In genomic region chrX:101685923-101686322, GRCh38 we compare ENCODE assay signal across 30 cellular contexts. TPM values are rescaled to one million over a fixed set of nuclear protein-coding genes. Genes with fewer than 3 reads are reported as not detected.
DNase-seq lines count a peak whose midpoint lies in the region; ATAC-seq and TF ChIP-seq lines count a peak whose summit lies in the region.
"Had no signal": no experiment of that assay in that cellular context is flagged by ENCODE, and none has a peak within 500 bp of the region (broad histone marks: within the 10 kb centered on the region; RNA-seq: fewer than 3 reads in every experiment).

No MANE protein-coding gene starts in this region.

- no peaks in the 10 kb centered on the region for H3K36me3 Mint-ChIP-seq in chondrocyte (ENCODE audit: low read depth)
- H3K36me3 Mint-ChIP-seq in osteocyte (ENCODE audit: unreplicated experiment) = no peaks in the 10 kb centered on the region
- H3K36me3 Mint-ChIP-seq in activated naive CD8-positive, alpha-beta T cell treated with anti-CD3 and anti-CD28 coated beads for 36 hours = no peaks in the 10 kb centered on the region
- H3K36me3 Mint-ChIP-seq in CD14-positive monocyte = no peaks in the 10 kb centered on the region
- H3K36me3 Mint-ChIP-seq: activated CD4-positive, alpha-beta memory T cell treated with anti-CD3 and anti-CD28 coated beads for 36 hours; activated naive CD4-positive, alpha-beta T cell treated with anti-CD3 and anti-CD28 coated beads, Interleukin-2, amount 10 ng/mL, durations not matched to agents 7 days and 5 days; CD4-positive, alpha-beta memory T cell; natural killer cell treated with Interleukin-12 subunit alpha and Interleukin-12 subunit beta and Interleukin-15 and Interleukin-18, amount 100 ng/mL, for 72 hours had no signal

- H3K27me3 ChIP-seq in H7 (ENCODE audit: control insufficient read depth, insufficient read depth, low read length) = no peaks in the 10 kb centered on the region

- H3K4me3 Mint-ChIP-seq in chondrocyte (ENCODE audit: unreplicated experiment) = no peak overlapping the region
- peak overlapping the region; percentile 24 for H3K4me3 Mint-ChIP-seq in osteocyte (ENCODE audit: unreplicated experiment)
- H3K4me3 Mint-ChIP-seq in activated naive CD8-positive, alpha-beta T cell treated with anti-CD3 and anti-CD28 coated beads for 36 hours = no peak overlapping the region
- no peak overlapping the region for H3K4me3 Mint-ChIP-seq in CD14-positive monocyte
- H3K4me3 Mint-ChIP-seq: activated CD4-positive, alpha-beta memory T cell treated with anti-CD3 and anti-CD28 coated beads for 36 hours; activated naive CD4-positive, alpha-beta T cell treated with anti-CD3 and anti-CD28 coated beads, Interleukin-2, amount 10 ng/mL, durations not matched to agents 7 days and 5 days; activated T-helper 1 cell treated with anti-CD3 and anti-CD28 coated beads, Interleukin-12 subunit alpha, Interleukin-12 subunit beta, Interleukin-2, Interleukin-4 antibody, amounts not matched to agents 30 ng/mL and 10 ng/mL and 1 ng/mL, durations not matched to agents 14 hours and 24 hours and 36 hours; CD4-positive, alpha-beta memory T cell; natural killer cell treated with Interleukin-12 subunit alpha and Interleukin-12 subunit beta and Interleukin-15 and Interleukin-18, amount 100 ng/mL, for 72 hours had no signal

- H3K27me3 Mint-ChIP-seq in chondrocyte (ENCODE audit: low read depth) (no peaks in the 10 kb centered on the region), osteocyte (ENCODE audit: unreplicated experiment) (no peaks in the 10 kb centered on the region), CD14-positive monocyte (ENCODE audit: low read depth in 3 of 3) (peaks cover 0 to 4% (median 0%) of the 10 kb centered on the region in 3 donors)
- H3K27me3 Mint-ChIP-seq in activated naive CD8-positive, alpha-beta T cell treated with anti-CD3 and anti-CD28 coated beads for 36 hours = no peaks in the 10 kb centered on the region
- H3K27me3 Mint-ChIP-seq: activated CD4-positive, alpha-beta memory T cell treated with anti-CD3 and anti-CD28 coated beads for 36 hours had no signal

- H3K27ac Mint-ChIP-seq in chondrocyte (ENCODE audit: unreplicated experiment) (peak overlapping the region; percentile 6), osteocyte (ENCODE audit: unreplicated experiment) (peak overlapping the region; percentile 70), CD14-positive monocyte (no peak overlapping the region)
- H3K27ac Mint-ChIP-seq in activated naive CD8-positive, alpha-beta T cell treated with anti-CD3 and anti-CD28 coated beads for 36 hours = no peak overlapping the region
- H3K27ac Mint-ChIP-seq: activated CD4-positive, alpha-beta memory T cell treated with anti-CD3 and anti-CD28 coated beads for 36 hours; activated naive CD4-positive, alpha-beta T cell treated with anti-CD3 and anti-CD28 coated beads, Interleukin-2, amount 10 ng/mL, durations not matched to agents 7 days and 5 days; activated T-helper 1 cell treated with anti-CD3 and anti-CD28 coated beads, Interleukin-12 subunit alpha, Interleukin-12 subunit beta, Interleukin-2, Interleukin-4 antibody, amounts not matched to agents 30 ng/mL and 10 ng/mL and 1 ng/mL, durations not matched to agents 14 hours and 24 hours and 36 hours; CD4-positive, alpha-beta memory T cell; natural killer cell treated with Interleukin-12 subunit alpha and Interleukin-12 subunit beta and Interleukin-15 and Interleukin-18, amount 100 ng/mL, for 72 hours had no signal

- no peak for ATAC-seq in GM19324 (IDR thresholded peaks at IDR 0.05; ENCODE audit: low FRiP score, unreplicated experiment)
- ATAC-seq: A549; lower lobe of right lung; natural killer cell treated with Interleukin-12 subunit alpha and Interleukin-12 subunit beta and Interleukin-15 and Interleukin-18, amount 100 ng/mL, for 72 hours; PC-3; stimulated activated naive CD8-positive, alpha-beta T cell treated with anti-CD3 and anti-CD28 coated beads, Interleukin-15, Interleukin-2, amounts not matched to agents 100 U/mL and 50 U/mL, for 24 hours had no signal

- peaks cover 49% of the 10 kb centered on the region for H3K4me1 Mint-ChIP-seq in chondrocyte (ENCODE audit: low read depth)
- H3K4me1 Mint-ChIP-seq in osteocyte (ENCODE audit: unreplicated experiment) = peaks cover 28% of the 10 kb centered on the region
- H3K4me1 Mint-ChIP-seq in activated naive CD8-positive, alpha-beta T cell treated with anti-CD3 and anti-CD28 coated beads for 36 hours = peaks cover 7% of the 10 kb centered on the region
- H3K4me1 Mint-ChIP-seq in CD14-positive monocyte = no peaks in the 10 kb centered on the region

- intact Hi-C loops in CD14-positive monocyte (cut with micrococcal nuclease) = no loop called here

- H3K9me3 Mint-ChIP-seq in chondrocyte (ENCODE audit: low read depth) (peaks cover 5% of the 10 kb centered on the region), osteocyte (ENCODE audit: unreplicated experiment) (peaks cover 18% of the 10 kb centered on the region), CD14-positive monocyte (no peaks in the 10 kb centered on the region)
- no peaks in the 10 kb centered on the region for H3K9me3 Mint-ChIP-seq in activated naive CD8-positive, alpha-beta T cell treated with anti-CD3 and anti-CD28 coated beads for 36 hours
- H3K9me3 Mint-ChIP-seq: activated CD4-positive, alpha-beta memory T cell treated with anti-CD3 and anti-CD28 coated beads for 36 hours; activated naive CD4-positive, alpha-beta T cell treated with anti-CD3 and anti-CD28 coated beads, Interleukin-2, amount 10 ng/mL, durations not matched to agents 7 days and 5 days; activated T-helper 1 cell treated with anti-CD3 and anti-CD28 coated beads, Interleukin-12 subunit alpha, Interleukin-12 subunit beta, Interleukin-2, Interleukin-4 antibody, amounts not matched to agents 30 ng/mL and 10 ng/mL and 1 ng/mL, durations not matched to agents 14 hours and 24 hours and 36 hours; CD4-positive, alpha-beta memory T cell; natural killer cell treated with Interleukin-12 subunit alpha and Interleukin-12 subunit beta and Interleukin-15 and Interleukin-18, amount 100 ng/mL, for 72 hours had no signal

- no peak for TF ChIP-seq CTCF in chondrocyte (IDR thresholded peaks at IDR 0.05)
- no peak for TF ChIP-seq CTCF in osteocyte (IDR thresholded peaks at IDR 0.05)
- no peak for TF ChIP-seq CTCF in CD14-positive monocyte (IDR thresholded peaks at IDR 0.05)

- no peak overlapping the region for H3K4me3 ChIP-seq in H7 (ENCODE audit: insufficient read depth, low read depth, low read length)
- H3K4me3 ChIP-seq: A549, breast epithelium, lower lobe of right lung, smooth muscle cell had no signal

- peak; percentile 34 for DNase-seq in H7
- no peak for DNase-seq in chondrocyte (ENCODE audit: low spot score)
- DNase-seq in iPS-NIHi11 (ENCODE audit: low spot score) = peak; percentile 53
- no peak for DNase-seq in osteocyte (ENCODE audit: extremely low spot score, unreplicated experiment)
- no peak for DNase-seq in activated naive CD8-positive, alpha-beta T cell treated with anti-CD3 and anti-CD28 coated beads for 36 hours
- DNase-seq in CD14-positive monocyte (ENCODE audit: low spot score) = no peak
- no peak for DNase-seq in activated gamma-delta T cell (lab: John Stamatoyannopoulos, UW)
- DNase-seq: activated CD4-positive, alpha-beta memory T cell treated with anti-CD3 and anti-CD28 coated beads for 36 hours; activated CD4-positive, CD25-positive, alpha-beta regulatory T cell treated with anti-CD3 and anti-CD28 coated beads, Interleukin-2, amount 50 U/mL, for 72 hours; activated CD8-positive, alpha-beta memory T cell treated with anti-CD3 and anti-CD28 coated beads, Interleukin-2, amount 50 U/mL, for 4 hours; activated naive CD4-positive, alpha-beta T cell treated with anti-CD3 and anti-CD28 coated beads, Interleukin-2, amount 10 ng/mL, durations not matched to agents 7 days and 5 days; CD4-positive, alpha-beta memory T cell; DND-41; glutamatergic neuron; KBM-7; kidney glomerular epithelial cell; lower lobe of right lung; NCI-H1092; NCI-H1930; NCI-H524 treated with DMSO at 0.1 percent for 48 hours; PC-3; SK-N-SH; stimulated activated naive CD8-positive, alpha-beta T cell treated with anti-CD3 and anti-CD28 coated beads, Interleukin-15, Interleukin-2, amounts not matched to agents 100 U/mL and 50 U/mL, for 24 hours; T-helper 2 cell had no signal

- H3K36me3 ChIP-seq in H7 (replicated peaks; ENCODE audit: control insufficient read depth, insufficient read depth, low read length) = no peaks in the 10 kb centered on the region
- H3K36me3 ChIP-seq: breast epithelium, lower lobe of right lung had no signal

RNA-seq across cellular contexts. Expression of gene ARMCX2, which starts 26.3 kb away (rescaled TPM):
- 108 and 114 TPM in 2 replicates for total RNA-seq in H7 (2014; rRNA removed; shearing (Covaris generic))
- 144 to 193 TPM (median 146 TPM) in 3 replicates for total RNA-seq in chondrocyte
- 60.4 and 72.4 TPM in 2 replicates for total RNA-seq in osteocyte
- total RNA-seq in activated naive CD8-positive, alpha-beta T cell treated with anti-CD3 and anti-CD28 coated beads for 36 hours = 10 to 100 TPM; 15.6 to 17.3 TPM
- under 1 TPM; 0.27 to 0.63 TPM for polyA plus RNA-seq in CD14-positive monocyte

Comparison
In these comparisons a context has a peak if more than half of its experiments do, and no peak if none do; other contexts are left out.
1. DNase-seq: peak in H7 (single experiment) and iPS-NIHi11 (single experiment); none in chondrocyte (single experiment), osteocyte (single experiment), activated naive CD8-positive, alpha-beta T cell treated with anti-CD3 and anti-CD28 coated beads for 36 hours (single experiment), CD14-positive monocyte (single experiment) and activated gamma-delta T cell (single experiment).
2. H3K27ac Mint-ChIP-seq: peak in chondrocyte (single experiment) and osteocyte (single experiment); none in activated naive CD8-positive, alpha-beta T cell treated with anti-CD3 and anti-CD28 coated beads for 36 hours (single experiment) and CD14-positive monocyte (0 of 7).